In genomic region chr7:39291644-39292411, GRCh38 we compare ENCODE assay signal across 1 cellular context.
TF ChIP-seq lines count a peak whose summit lies in the region.

No MANE protein-coding gene starts in this region.

TF ChIP-seq in HepG2, 621 proteins besides CTCF, POLR2A, EP300 and RAD21 (continued from another document):
- TF ChIP-seq HNF1A (IDR thresholded peaks at IDR 0.05; ENCODE audit: low read depth) (no peak), HNF1A (CRISPR knock-in tag; IDR thresholded peaks at IDR 0.05; ENCODE audit: borderline replicate concordance) (no peak), JARID2 (CRISPR knock-in tag; IDR thresholded peaks at IDR 0.05; ENCODE audit: insufficient replicate concordance) (no peak), AFF4 (CRISPR knock-in tag; IDR thresholded peaks at IDR 0.05) (no peak), ATRX (CRISPR knock-in tag; IDR thresholded peaks at IDR 0.05; ENCODE audit: borderline replicate concordance) (no peak)
TF ChIP-seq in HepG2: peak in this region for 0.
